Comparison of ENCODE assay signal across 9 cellular contexts in the genomic region with DNA sequence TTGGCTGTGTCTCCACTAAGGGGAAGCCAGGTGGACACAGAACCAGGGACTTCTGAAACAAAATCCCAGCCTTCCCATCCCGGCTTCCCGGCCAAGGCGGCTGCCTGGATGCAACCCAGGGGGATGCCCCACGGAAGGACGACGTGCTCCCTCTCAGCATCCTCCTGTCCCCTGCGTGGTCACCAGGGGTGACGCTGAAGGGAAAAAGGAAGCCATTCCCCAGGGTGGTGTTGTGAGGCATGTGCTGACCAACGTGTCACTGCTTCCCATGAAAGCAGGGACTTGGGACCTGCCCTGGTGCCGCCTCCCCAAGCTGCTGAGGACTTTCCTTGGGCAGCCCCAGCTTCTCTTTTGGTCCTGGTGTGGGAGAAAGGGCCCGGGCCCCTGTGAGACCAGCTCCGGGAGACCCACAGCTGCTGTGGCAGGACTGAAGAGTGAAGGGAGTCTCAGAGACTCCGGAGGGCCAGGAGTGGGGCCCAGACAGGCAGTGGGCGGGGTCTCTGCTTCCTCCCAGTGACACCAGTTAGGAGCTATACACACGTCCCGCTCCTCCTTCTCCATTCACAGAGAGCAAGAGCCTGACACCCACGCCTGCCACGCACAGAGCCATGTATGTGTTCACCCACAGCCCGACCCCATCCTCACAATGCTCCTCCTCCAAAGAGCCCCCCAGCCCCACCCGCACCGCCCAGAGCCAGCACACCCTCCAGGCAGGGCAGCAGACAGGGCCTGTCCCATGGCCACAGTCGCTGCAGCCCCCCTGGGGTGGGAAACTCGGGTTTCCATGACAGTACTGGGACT.
A peak's percentile ranks its signal among the peaks of the same experiment; 100 is the strongest.
DNase-seq lines count a peak whose midpoint lies in the region; ATAC-seq, FAIRE-seq and TF ChIP-seq lines count a peak whose summit lies in the region.
"Had no signal": no experiment of that assay in that cellular context is flagged by ENCODE, and none has a peak within 500 bp of the region (broad histone marks: within the 10 kb centered on the region; RNA-seq: fewer than 3 reads in every experiment).

No MANE protein-coding gene starts in this region.

- H3K27ac Mint-ChIP-seq in IgD-negative memory B cell: peak overlapping the region in 1 of 3 donors; percentile 83
- H3K27ac Mint-ChIP-seq in naive thymus-derived CD8-positive, alpha-beta T cell: no peak overlapping the region

- no peak overlapping the region for H2AFZ ChIP-seq in GM23248

- DNase-seq in A549 (ENCODE audit: low read depth in 1 of 2, low spot score in 1 of 2) (no peak), coronary artery (ENCODE audit: low spot score) (no peak), GM23248 (no peak), iPS-NIHi11 (ENCODE audit: low spot score) (no peak), mucosa of gallbladder (ENCODE audit: low spot score) (no peak), HUDEP-2 (lab: John Stamatoyannopoulos, UW; ENCODE audit: unreplicated experiment in 76 of 76) (no peak)
- DNase-seq in naive thymus-derived CD8-positive, alpha-beta T cell: peak in 1 of 10 donors; percentile 59

- in situ Hi-C loops in GM23248 (cut with MboI): no loop called here

- no peaks in the 10 kb centered on the region for H4K20me1 ChIP-seq in GM23248 (ENCODE audit: insufficient read depth)

- ATAC-seq in A549: peak in 1 of 2 experiments; percentile 34; a peak in 4 of 6 replicates
- ATAC-seq in naive thymus-derived CD8-positive, alpha-beta T cell: no peak

- no peaks in the 10 kb centered on the region for H3K79me2 ChIP-seq in GM23248 (ENCODE audit: insufficient read depth)

- no peak overlapping the region for H3K4me3 ChIP-seq in A549
- peak overlapping the region; percentile 77 for H3K4me3 ChIP-seq in coronary artery
- H3K4me3 ChIP-seq in GM23248: no peak overlapping the region

- no peak for TF ChIP-seq POLR2A in A549 (IDR thresholded peaks at IDR 0.05; ENCODE audit: low read length)

- no peak for TF ChIP-seq EP300 in A549 (IDR thresholded peaks at IDR 0.05)

- no peak for TF ChIP-seq RAD21 in A549 (conservative IDR thresholded peaks at IDR 0.05 in 1 of 2, IDR thresholded peaks at IDR 0.05 in 1 of 2)

- POLR2A ChIA-PET in A549 (lab: Yijun Ruan, JAX): interaction anchor here (0.6 to 1.1 kb wide), 2 partner anchors 30 to 88 kb away, joined by 3 read pairs; no protein-coding TSS in a partner anchor
- POLR2A ChIA-PET in naive thymus-derived CD8-positive, alpha-beta T cell (lab: Charles Lee): interaction anchor here (0.6 to 1.4 kb wide), 2 partner anchors 26 to 146 kb away, joined by 3 read pairs; no protein-coding TSS in a partner anchor

- H3K9me3 Mint-ChIP-seq in IgD-negative memory B cell: peaks cover 0 to 7% (median 0%) of the 10 kb centered on the region in 3 donors
- H3K9me3 Mint-ChIP-seq in naive thymus-derived CD8-positive, alpha-beta T cell: peaks cover 0 to 27% (median 11%) of the 10 kb centered on the region in 9 donors

- H3K36me3 Mint-ChIP-seq in IgD-negative memory B cell: no peaks in the 10 kb centered on the region
- H3K36me3 Mint-ChIP-seq in naive thymus-derived CD8-positive, alpha-beta T cell: peaks cover 4 to 14% (median 9%) of the 10 kb centered on the region in 3 donors

- CTCF ChIA-PET in A549 (lab: Yijun Ruan, JAX): interaction anchor here (1.3 to 6.0 kb wide), 4 partner anchors 10 to 189 kb away, joined by 5 to 29 read pairs (median 7); no protein-coding TSS in a partner anchor

- H3K36me3 ChIP-seq in GM23248 (ENCODE audit: low read depth): no peaks in the 10 kb centered on the region

- H3K27ac ChIP-seq in A549: peak overlapping the region in 1 of 2 experiments; percentile 83; a peak in 2 of 6 replicates
- H3K27ac ChIP-seq in coronary artery: peak overlapping the region in 1 of 2 donors; percentile 79
- no peak overlapping the region for H3K27ac ChIP-seq in GM23248

- peaks cover 46% of the 10 kb centered on the region for H3K27me3 ChIP-seq in GM23248 (replicated peaks; ENCODE audit: insufficient read depth)

- peaks cover 31% of the 10 kb centered on the region for H3K27me3 Mint-ChIP-seq in IgD-negative memory B cell
- peaks cover 17 to 58% (median 38%) of the 10 kb centered on the region in 5 donors for H3K27me3 Mint-ChIP-seq in naive thymus-derived CD8-positive, alpha-beta T cell

- H3K4me1 Mint-ChIP-seq in IgD-negative memory B cell: peaks cover 3 to 9% (median 4%) of the 10 kb centered on the region in 3 donors
- H3K4me1 Mint-ChIP-seq in naive thymus-derived CD8-positive, alpha-beta T cell: peaks cover 5 to 14% (median 11%) of the 10 kb centered on the region in 4 donors

- peak overlapping the region in 3 of 4 donors; percentile 37 to 71 (median 38) for H3K4me3 Mint-ChIP-seq in IgD-negative memory B cell
- peak overlapping the region; percentile 25 to 85 (median 73) for H3K4me3 Mint-ChIP-seq in naive thymus-derived CD8-positive, alpha-beta T cell

- H3K4me2 ChIP-seq in A549: peak overlapping the region; percentile 100
- H3K4me2 ChIP-seq in GM23248 (ENCODE audit: unreplicated experiment): no peak overlapping the region

- H3K9me3 ChIP-seq in A549: peaks cover 23% of the 10 kb centered on the region
- no peaks in the 10 kb centered on the region for H3K9me3 ChIP-seq in GM23248 (ENCODE audit: low read depth)

- no peaks in the 10 kb centered on the region for H3F3A ChIP-seq in GM23248 (ENCODE audit: insufficient read depth)

- H3K9me2 ChIP-seq in GM23248 (ENCODE audit: insufficient read depth): no peaks in the 10 kb centered on the region

- 89% methylated on average over 18 of the region's 23 CpGs for WGBS in A549 (ENCODE audit: missing lambda C conversion rate)
- 70 to 72% methylated on average over 21 to 23 of the region's 23 CpGs for WGBS in GM23248 (ENCODE audit: low coverage in 1 of 2, low lambda C conversion rate in 2 of 2, missing lambda C conversion rate in 2 of 2), 2 experiments

- no peak overlapping the region for H3K9ac ChIP-seq in GM23248

- TF ChIP-seq CTCF in A549 (IDR thresholded peaks at IDR 0.05): no peak
- TF ChIP-seq CTCF in coronary artery (IDR thresholded peaks at IDR 0.05): no peak

- H3K4me1 ChIP-seq in A549: peaks cover 6% of the 10 kb centered on the region; the same call in 1 of the 3 replicates
- no peaks in the 10 kb centered on the region for H3K4me1 ChIP-seq in GM23248 (ENCODE audit: insufficient read depth)

- FAIRE-seq in A549 (lab: Jason Lieb, UNC): no peak
- FAIRE-seq: frontal cortex had no signal

TF ChIP-seq in A549, 52 proteins besides CTCF, POLR2A, EP300 and RAD21:
- no peak for TF ChIP-seq SMC3 (IDR thresholded peaks at IDR 0.05)
- TF ChIP-seq SREBF2 (IDR thresholded peaks at IDR 0.05): no peak
- TF ChIP-seq CHD4 (IDR thresholded peaks at IDR 0.05; ENCODE audit: borderline replicate concordance): no peak
- no peak for TF ChIP-seq ZSCAN20 (CRISPR knock-in tag; IDR thresholded peaks at IDR 0.05)
- TF ChIP-seq, protein P1, sequence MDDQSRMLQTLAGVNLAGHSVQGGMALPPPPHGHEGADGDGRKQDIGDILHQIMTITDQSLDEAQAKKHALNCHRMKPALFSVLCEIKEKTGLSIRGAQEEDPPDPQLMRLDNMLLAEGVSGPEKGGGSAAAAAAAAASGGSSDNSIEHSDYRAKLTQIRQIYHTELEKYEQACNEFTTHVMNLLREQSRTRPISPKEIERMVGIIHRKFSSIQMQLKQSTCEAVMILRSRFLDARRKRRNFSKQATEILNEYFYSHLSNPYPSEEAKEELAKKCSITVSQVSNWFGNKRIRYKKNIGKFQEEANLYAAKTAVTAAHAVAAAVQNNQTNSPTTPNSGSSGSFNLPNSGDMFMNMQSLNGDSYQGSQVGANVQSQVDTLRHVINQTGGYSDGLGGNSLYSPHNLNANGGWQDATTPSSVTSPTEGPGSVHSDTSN (IDR thresholded peaks at IDR 0.05): no peak
- TF ChIP-seq RFX5 (IDR thresholded peaks at IDR 0.05): no peak
- no peak for TF ChIP-seq POLR2AphosphoS2 (conservative IDR thresholded peaks at IDR 0.05; ENCODE audit: low read length)
- no peak for TF ChIP-seq MYC (IDR thresholded peaks at IDR 0.05; ENCODE audit: borderline replicate concordance, low read length)
- TF ChIP-seq, protein P2, sequence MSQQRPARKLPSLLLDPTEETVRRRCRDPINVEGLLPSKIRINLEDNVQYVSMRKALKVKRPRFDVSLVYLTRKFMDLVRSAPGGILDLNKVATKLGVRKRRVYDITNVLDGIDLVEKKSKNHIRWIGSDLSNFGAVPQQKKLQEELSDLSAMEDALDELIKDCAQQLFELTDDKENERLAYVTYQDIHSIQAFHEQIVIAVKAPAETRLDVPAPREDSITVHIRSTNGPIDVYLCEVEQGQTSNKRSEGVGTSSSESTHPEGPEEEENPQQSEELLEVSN (IDR thresholded peaks at IDR 0.05; ENCODE audit: borderline replicate concordance, low read depth): no peak
- TF ChIP-seq, protein P3, sequence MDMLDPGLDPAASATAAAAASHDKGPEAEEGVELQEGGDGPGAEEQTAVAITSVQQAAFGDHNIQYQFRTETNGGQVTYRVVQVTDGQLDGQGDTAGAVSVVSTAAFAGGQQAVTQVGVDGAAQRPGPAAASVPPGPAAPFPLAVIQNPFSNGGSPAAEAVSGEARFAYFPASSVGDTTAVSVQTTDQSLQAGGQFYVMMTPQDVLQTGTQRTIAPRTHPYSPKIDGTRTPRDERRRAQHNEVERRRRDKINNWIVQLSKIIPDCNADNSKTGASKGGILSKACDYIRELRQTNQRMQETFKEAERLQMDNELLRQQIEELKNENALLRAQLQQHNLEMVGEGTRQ (IDR thresholded peaks at IDR 0.05): no peak
TF ChIP-seq in A549: peak in this region for 0.
